In genomic region chr11:108559904-108560303, GRCh38 we compare ENCODE assay signal across 20 cellular contexts. TPM values are rescaled to one million over a fixed set of nuclear protein-coding genes. Genes with fewer than 3 reads are reported as not detected.
DNase-seq lines count a peak whose midpoint lies in the region; ATAC-seq and TF ChIP-seq lines count a peak whose summit lies in the region.
"Had no signal": no experiment of that assay in that cellular context is flagged by ENCODE, and none has a peak within 500 bp of the region (broad histone marks: within the 10 kb centered on the region; RNA-seq: fewer than 3 reads in every experiment).

No MANE protein-coding gene starts in this region.

- H3K27ac ChIP-seq in CD8-positive, alpha-beta T cell (ENCODE audit: low read depth, low read length) = no peak overlapping the region
- H3K27ac ChIP-seq: PC-9, psoas muscle, transverse colon had no signal

- H3K4me1 ChIP-seq in CD8-positive, alpha-beta T cell (ENCODE audit: insufficient read depth, low read length) = peaks cover 19% of the 10 kb centered on the region
- H3K4me1 ChIP-seq: transverse colon had no signal

- peaks cover 23% of the 10 kb centered on the region for H3K4me1 Mint-ChIP-seq in CD8-positive, alpha-beta T cell (ENCODE audit: low read depth)
- peaks cover 42% of the 10 kb centered on the region for H3K4me1 Mint-ChIP-seq in osteocyte (ENCODE audit: unreplicated experiment)

- DNase-seq in CD8-positive, alpha-beta T cell = no peak
- peak; percentile 45 for DNase-seq in NCI-H226
- DNase-seq in fibroblast of gingiva (ENCODE audit: low read depth) = peak; percentile 92
- DNase-seq in osteocyte (ENCODE audit: extremely low spot score, unreplicated experiment) = peak; percentile 6
- DNase-seq in T-helper 9 cell = no peak
- no peak for DNase-seq in posterior vena cava (ENCODE audit: low spot score)
- DNase-seq in SKM-1 (lab: John Stamatoyannopoulos, UW; ENCODE audit: unreplicated experiment) = no peak
- no peak for DNase-seq in NCI-H1105 (lab: John Stamatoyannopoulos, UW)
- DNase-seq: activated CD4-positive, alpha-beta T cell treated with anti-CD3 and anti-CD28 coated beads for 4 hours; activated T-cell treated with anti-CD3 and anti-CD28 coated beads for 4 hours; cortex of kidney; NCI-H1694; NCI-H524; PC-9; psoas muscle; stimulated activated CD4-positive, alpha-beta T cell treated with anti-CD3 and anti-CD28 coated beads, Interleukin-1b, Interleukin-23, amount 100 ng/mL, for 48 hours; transverse colon had no signal

- TF ChIP-seq CTCF in CD8-positive, alpha-beta T cell (IDR thresholded peaks at IDR 0.05) = no peak
- no peak for TF ChIP-seq CTCF in osteocyte (IDR thresholded peaks at IDR 0.05)

- no peaks in the 10 kb centered on the region for H3K36me3 Mint-ChIP-seq in CD8-positive, alpha-beta T cell
- no peaks in the 10 kb centered on the region for H3K36me3 Mint-ChIP-seq in osteocyte (ENCODE audit: unreplicated experiment)
- H3K36me3 Mint-ChIP-seq: activated naive CD8-positive, alpha-beta T cell; CD14-positive monocyte had no signal

- H3K27me3 ChIP-seq in CD8-positive, alpha-beta T cell (ENCODE audit: insufficient read depth, low read length) = no peaks in the 10 kb centered on the region
- H3K27me3 ChIP-seq: transverse colon had no signal

- H3K27ac Mint-ChIP-seq in CD8-positive, alpha-beta T cell = peak overlapping the region; percentile 42
- H3K27ac Mint-ChIP-seq in osteocyte (ENCODE audit: unreplicated experiment) = peak overlapping the region; percentile 33
- H3K27ac Mint-ChIP-seq: activated naive CD8-positive, alpha-beta T cell; CD14-positive monocyte had no signal

- intact Hi-C loops in CD8-positive, alpha-beta T cell (cut with DNase I, micrococcal nuclease) = no loop called here
- intact Hi-C loops in posterior vena cava (cut with DNase I) = no loop called here

- H3K9me3 ChIP-seq in CD8-positive, alpha-beta T cell (ENCODE audit: low read length) = no peaks in the 10 kb centered on the region
- H3K9me3 ChIP-seq: psoas muscle, transverse colon had no signal

- ATAC-seq in CD8-positive, alpha-beta T cell = no peak
- ATAC-seq: esophagus mucosa, psoas muscle had no signal

- no peaks in the 10 kb centered on the region for H3K36me3 ChIP-seq in CD8-positive, alpha-beta T cell (ENCODE audit: insufficient read depth, low read length)
- H3K36me3 ChIP-seq: transverse colon had no signal

- CTCF ChIA-PET in CD8-positive, alpha-beta T cell (lab: Charles Lee) = no interaction called here

- no peak overlapping the region for H3K4me3 Mint-ChIP-seq in CD8-positive, alpha-beta T cell
- no peak overlapping the region for H3K4me3 Mint-ChIP-seq in osteocyte (ENCODE audit: unreplicated experiment)
- H3K4me3 Mint-ChIP-seq: activated naive CD8-positive, alpha-beta T cell; CD14-positive monocyte had no signal

- H3K4me3 ChIP-seq in CD8-positive, alpha-beta T cell (ENCODE audit: low read depth, low read length) = no peak overlapping the region
- H3K4me3 ChIP-seq: PC-9, psoas muscle, transverse colon had no signal

- H3K27me3 Mint-ChIP-seq in CD8-positive, alpha-beta T cell (ENCODE audit: low read depth) = no peaks in the 10 kb centered on the region
- H3K27me3 Mint-ChIP-seq in osteocyte (ENCODE audit: unreplicated experiment) = no peaks in the 10 kb centered on the region
- H3K27me3 Mint-ChIP-seq: activated naive CD8-positive, alpha-beta T cell had no signal

- POLR2A ChIA-PET in CD8-positive, alpha-beta T cell (lab: Charles Lee) = no interaction called here

- no peaks in the 10 kb centered on the region for H3K9me3 Mint-ChIP-seq in CD8-positive, alpha-beta T cell
- no peaks in the 10 kb centered on the region for H3K9me3 Mint-ChIP-seq in osteocyte (ENCODE audit: unreplicated experiment)
- H3K9me3 Mint-ChIP-seq: CD14-positive monocyte had no signal

RNA-seq across cellular contexts. Expression of gene EXPH5, which starts 33.7 kb away (rescaled TPM):
- 1 to 10 TPM; 1.5 to 1.7 TPM for total RNA-seq in CD8-positive, alpha-beta T cell
- total RNA-seq in osteocyte (0.59 and 1.5 TPM in 2 replicates), posterior vena cava (1 to 10 TPM in 1 of 2 donors, under 1 TPM in 1; 0.95 to 1.3 TPM)

Comparison
In these comparisons a context has a peak if more than half of its experiments do, and no peak if none do; other contexts are left out.
1. DNase-seq: peak in NCI-H226 (single experiment), fibroblast of gingiva (single experiment) and osteocyte (single experiment); none in CD8-positive, alpha-beta T cell (0 of 7), T-helper 9 cell (single experiment), posterior vena cava (single experiment), SKM-1 (single experiment) and NCI-H1105 (single experiment).